Comparison of ENCODE assay signal across 13 cellular contexts in the genomic region with DNA sequence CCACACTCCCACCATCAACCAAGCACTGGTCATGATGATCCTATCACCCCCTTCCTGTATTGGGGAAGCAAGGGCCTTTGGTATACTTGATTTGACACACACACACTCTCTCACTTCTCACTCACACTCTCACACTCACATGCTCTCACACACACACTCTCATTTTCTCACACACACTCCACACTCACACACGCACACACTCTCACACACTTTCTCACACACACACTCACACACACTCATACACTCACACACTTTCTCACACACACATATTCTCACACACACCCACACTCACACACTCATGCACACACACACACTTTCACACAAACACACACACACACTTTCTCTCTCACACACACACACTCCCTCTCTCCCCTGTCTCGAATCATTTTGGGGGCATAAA. TPM values are rescaled to one million over a fixed set of nuclear protein-coding genes. Genes with fewer than 3 reads are reported as not detected.
DNase-seq lines count a peak whose midpoint lies in the region; ATAC-seq and TF ChIP-seq lines count a peak whose summit lies in the region.
"Had no signal": no experiment of that assay in that cellular context is flagged by ENCODE, and none has a peak within 500 bp of the region (broad histone marks: within the 10 kb centered on the region; RNA-seq: fewer than 3 reads in every experiment).

No MANE protein-coding gene starts in this region.

- peaks cover 0 to 78% (median 47%) of the 10 kb centered on the region in 3 donors for H3K36me3 Mint-ChIP-seq in naive thymus-derived CD8-positive, alpha-beta T cell

- ATAC-seq in naive thymus-derived CD8-positive, alpha-beta T cell: no peak
- ATAC-seq in HG02678 (IDR thresholded peaks at IDR 0.05; ENCODE audit: unreplicated experiment) (no peak), GM21526 (IDR thresholded peaks at IDR 0.05; ENCODE audit: low FRiP score, unreplicated experiment) (no peak)

- H3K36me3 ChIP-seq in ascending aorta: peaks cover 21 to 69% of the 10 kb centered on the region in 2 donors

- peak overlapping the region; percentile 82 to 99 (median 93) for H3K4me3 Mint-ChIP-seq in naive thymus-derived CD8-positive, alpha-beta T cell
- H3K4me3 Mint-ChIP-seq: HFFc6 had no signal

- peaks cover 5 to 36% of the 10 kb centered on the region in 2 donors for H3K4me1 ChIP-seq in ascending aorta

- no peaks in the 10 kb centered on the region for H3K9me3 Mint-ChIP-seq in naive thymus-derived CD8-positive, alpha-beta T cell
- H3K9me3 Mint-ChIP-seq: HFFc6 had no signal

- peaks cover 0 to 6% (median 0%) of the 10 kb centered on the region in 5 donors for H3K27me3 Mint-ChIP-seq in naive thymus-derived CD8-positive, alpha-beta T cell

- intact Hi-C loops in ascending aorta (cut with DNase I): no loop called here

- H3K27me3 ChIP-seq in HL-60 (ENCODE audit: insufficient read depth, poor library complexity, severe bottlenecking) (no peaks in the 10 kb centered on the region), ascending aorta (no peaks in the 10 kb centered on the region)
- H3K27me3 ChIP-seq: tibial artery had no signal

- H3K27ac Mint-ChIP-seq in naive thymus-derived CD8-positive, alpha-beta T cell: peak overlapping the region; percentile 98 to 100 (median 98)

- H3K4me3 ChIP-seq in HL-60 (replicated peaks; ENCODE audit: insufficient read depth, low read length): no peak overlapping the region
- H3K4me3 ChIP-seq in ascending aorta: no peak overlapping the region
- H3K4me3 ChIP-seq: tibial artery had no signal

- TF ChIP-seq CTCF in HL-60 (IDR thresholded peaks at IDR 0.05; ENCODE audit: insufficient read depth, low read length) (no peak), ascending aorta (IDR thresholded peaks at IDR 0.05) (no peak)

- H3K4me1 Mint-ChIP-seq in naive thymus-derived CD8-positive, alpha-beta T cell: peaks cover 63 to 92% (median 89%) of the 10 kb centered on the region in 4 donors

- peak overlapping the region; percentile 64 for H3K27ac ChIP-seq in HL-60 (replicated peaks)
- H3K27ac ChIP-seq in ascending aorta: peak overlapping the region; percentile 75 to 80

- POLR2A ChIA-PET in naive thymus-derived CD8-positive, alpha-beta T cell (lab: Charles Lee): interaction anchor here (0.6 to 2.6 kb wide), 8 partner anchors 9 to 109 kb away, joined by 3 to 14 read pairs (median 4); a partner anchor contains a TSS

- no peaks in the 10 kb centered on the region for H3K9me3 ChIP-seq in ascending aorta
- H3K9me3 ChIP-seq: tibial artery had no signal

- DNase-seq in CD1c-positive myeloid dendritic cell (ENCODE audit: extremely low spot score) (peak; percentile 47), HL-60 (ENCODE audit: low read depth in 1 of 2, low spot score in 1 of 2) (no peak), ascending aorta (ENCODE audit: low spot score in 2 of 2) (no peak), germinal center (ENCODE audit: low spot score) (no peak), kidney glomerular epithelial cell (lab: John Stamatoyannopoulos, UW) (no peak)
- DNase-seq in naive thymus-derived CD8-positive, alpha-beta T cell: peak in 3 of 10 donors; percentile 16 to 39 (median 24)
- DNase-seq: activated CD4-positive, alpha-beta T cell treated with anti-CD3 and anti-CD28 coated beads for 4 hours; NCI-H69; stimulated activated CD4-positive, alpha-beta T cell treated with anti-CD3 and anti-CD28 coated beads, Interleukin-2, amount 100 ng/mL, for 48 hours; tibial artery had no signal

RNA-seq across cellular contexts. Expression of a gene that starts 8.6 kb away (rescaled TPM):
- total RNA-seq in ascending aorta: 184 TPM
- total RNA-seq in naive thymus-derived CD8-positive, alpha-beta T cell: 100 to 1,000 TPM; 117 to 122 TPM
- 100 to 1,000 TPM in 1 of 3 donors, 10 to 100 TPM in 2; 84.8 to 193 (median 97.2) TPM for polyA plus RNA-seq in naive thymus-derived CD8-positive, alpha-beta T cell
